9 cellular contexts compared by ENCODE assay signal in the genomic region with DNA sequence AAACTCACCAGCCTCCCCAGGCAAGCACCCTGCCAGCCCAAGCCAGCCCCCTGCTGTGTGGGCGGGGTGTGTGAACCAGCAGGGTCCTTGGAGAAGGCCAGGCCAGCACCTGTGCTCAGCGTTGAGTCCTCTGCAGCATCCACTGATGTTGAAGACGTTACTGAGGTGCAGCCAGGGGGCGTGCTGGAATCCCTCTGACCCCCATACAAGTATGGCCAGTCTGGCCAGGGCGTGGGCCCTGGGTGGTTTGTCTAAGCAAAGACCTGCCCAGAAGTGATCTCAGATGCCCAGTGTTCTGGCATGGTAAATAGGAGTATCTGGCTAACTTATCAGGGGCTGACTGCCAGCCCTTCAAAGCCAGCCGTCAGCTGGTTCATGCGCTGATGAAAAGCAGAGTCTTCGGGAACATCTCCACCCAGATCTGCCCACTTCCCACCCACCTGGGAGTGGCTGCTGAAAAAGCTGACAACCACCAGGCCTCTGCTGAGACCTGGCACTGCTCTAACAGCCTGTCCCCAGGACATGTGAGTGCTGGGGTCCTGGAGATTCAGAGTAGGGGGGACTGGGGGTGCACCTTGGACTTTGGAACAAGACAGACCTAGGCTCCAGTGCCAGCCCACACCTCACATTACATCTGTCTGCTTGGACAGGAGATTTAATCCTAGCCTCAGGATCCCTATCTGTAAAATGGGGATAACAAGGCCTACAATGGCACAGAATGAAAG. TPM values are rescaled to one million over a fixed set of nuclear protein-coding genes. Genes with fewer than 3 reads are reported as not detected.
DNase-seq lines count a peak whose midpoint lies in the region; ATAC-seq and TF ChIP-seq lines count a peak whose summit lies in the region.
"Had no signal": no experiment of that assay in that cellular context is flagged by ENCODE, and none has a peak within 500 bp of the region (broad histone marks: within the 10 kb centered on the region; RNA-seq: fewer than 3 reads in every experiment).

No MANE protein-coding gene starts in this region.

- intact Hi-C loops in activated CD8-positive, alpha-beta T cell treated with anti-CD3 and anti-CD28 coated beads for 36 hours (cut with micrococcal nuclease), result no loop called here
- intact Hi-C loops in psoas muscle (cut with DNase I), result no loop called here

- no peaks in the 10 kb centered on the region for H3K27me3 ChIP-seq in psoas muscle (ENCODE audit: insufficient read depth in 3 of 3, low read length in 2 of 3)

- H3K36me3 Mint-ChIP-seq in activated CD8-positive, alpha-beta T cell treated with anti-CD3 and anti-CD28 coated beads for 36 hours (ENCODE audit: low read depth), result peaks cover 9% of the 10 kb centered on the region
- H3K36me3 Mint-ChIP-seq in stimulated activated effector memory CD8-positive, alpha-beta T cell treated with anti-CD3 and anti-CD28 coated beads, Interleukin-12 subunit alpha, Interleukin-12 subunit beta, amount 100 ng/mL, for 72 hours, result no peaks in the 10 kb centered on the region

- H3K4me1 ChIP-seq in psoas muscle, result peaks cover 43% of the 10 kb centered on the region

- CTCF ChIA-PET in activated CD8-positive, alpha-beta T cell treated with anti-CD3 and anti-CD28 coated beads for 36 hours (lab: Charles Lee), result interaction anchor here (0.8 to 5.2 kb wide), 6 partner anchors 11 to 42 kb away, joined by 3 to 38 read pairs (median 4); no protein-coding TSS in a partner anchor

- H3K4me3 ChIP-seq in foreskin fibroblast (ENCODE audit: low read depth in 1 of 2, low read length in 2 of 2) (no peak overlapping the region), psoas muscle (no peak overlapping the region)

- no peaks in the 10 kb centered on the region for H3K9me3 ChIP-seq in psoas muscle

- 36 to 37% (median 37%) methylated on average over 8 of the region's 8 CpGs for WGBS in psoas muscle, 3 donors

- H3K9me3 Mint-ChIP-seq in activated CD8-positive, alpha-beta T cell treated with anti-CD3 and anti-CD28 coated beads for 36 hours, result no peaks in the 10 kb centered on the region
- no peaks in the 10 kb centered on the region for H3K9me3 Mint-ChIP-seq in stimulated activated effector memory CD8-positive, alpha-beta T cell treated with anti-CD3 and anti-CD28 coated beads, Interleukin-12 subunit alpha, Interleukin-12 subunit beta, amount 100 ng/mL, for 72 hours
- H3K9me3 Mint-ChIP-seq: neural crest cell had no signal

- no peak for TF ChIP-seq CTCF in activated CD8-positive, alpha-beta T cell treated with anti-CD3 and anti-CD28 coated beads for 36 hours (IDR thresholded peaks at IDR 0.05)
- TF ChIP-seq CTCF in foreskin fibroblast (IDR thresholded peaks at IDR 0.05; ENCODE audit: low read depth, low read length), result peak; percentile 4
- peak; percentile 17 for TF ChIP-seq CTCF in psoas muscle (IDR thresholded peaks at IDR 0.05)

- peak; percentile 54 for DNase-seq in DMS53 (lab: John Stamatoyannopoulos, UW)
- peak; percentile 69 for DNase-seq in activated CD8-positive, alpha-beta T cell treated with anti-CD3 and anti-CD28 coated beads for 36 hours
- no peak for DNase-seq in foreskin fibroblast
- DNase-seq in psoas muscle, result no peak
- no peak for DNase-seq in stimulated activated naive CD4-positive, alpha-beta T cell treated with Interleukin-2 at 50 U/mL for 16 hours (lab: John Stamatoyannopoulos, UW)
- DNase-seq in stimulated activated effector memory CD8-positive, alpha-beta T cell treated with anti-CD3 and anti-CD28 coated beads, Interleukin-12 subunit alpha, Interleukin-12 subunit beta, amount 100 ng/mL, for 72 hours (ENCODE audit: low spot score in 2 of 2), result no peak

- peak overlapping the region; percentile 54 for H3K27ac ChIP-seq in psoas muscle

- no peaks in the 10 kb centered on the region for H3K27me3 Mint-ChIP-seq in activated CD8-positive, alpha-beta T cell treated with anti-CD3 and anti-CD28 coated beads for 36 hours

- H3K27ac Mint-ChIP-seq in activated CD8-positive, alpha-beta T cell treated with anti-CD3 and anti-CD28 coated beads for 36 hours, result peak overlapping the region; percentile 81
- H3K27ac Mint-ChIP-seq in stimulated activated effector memory CD8-positive, alpha-beta T cell treated with anti-CD3 and anti-CD28 coated beads, Interleukin-12 subunit alpha, Interleukin-12 subunit beta, amount 100 ng/mL, for 72 hours, result no peak overlapping the region

- peak; percentile 60 for ATAC-seq in activated CD8-positive, alpha-beta T cell treated with anti-CD3 and anti-CD28 coated beads for 36 hours
- ATAC-seq in psoas muscle, result peak; percentile 28 to 59 (median 47)
- ATAC-seq in GM18870 (IDR thresholded peaks at IDR 0.05; ENCODE audit: unreplicated experiment), result no peak
- ATAC-seq in GM21825 (IDR thresholded peaks at IDR 0.05; ENCODE audit: unreplicated experiment), result no peak
- no peak for ATAC-seq in stimulated activated effector memory CD8-positive, alpha-beta T cell treated with anti-CD3 and anti-CD28 coated beads, Interleukin-12 subunit alpha, Interleukin-12 subunit beta, amount 100 ng/mL, for 72 hours

- POLR2A ChIA-PET in activated CD8-positive, alpha-beta T cell treated with anti-CD3 and anti-CD28 coated beads for 36 hours (lab: Charles Lee), result interaction anchor here (1.2 to 1.5 kb wide), 2 partner anchors 14 to 40 kb away, joined by 3 to 4 read pairs; no protein-coding TSS in a partner anchor

- H3K4me1 Mint-ChIP-seq in activated CD8-positive, alpha-beta T cell treated with anti-CD3 and anti-CD28 coated beads for 36 hours (ENCODE audit: low read depth), result peaks cover 86% of the 10 kb centered on the region
- no peaks in the 10 kb centered on the region for H3K4me1 Mint-ChIP-seq in stimulated activated effector memory CD8-positive, alpha-beta T cell treated with anti-CD3 and anti-CD28 coated beads, Interleukin-12 subunit alpha, Interleukin-12 subunit beta, amount 100 ng/mL, for 72 hours

- H3K36me3 ChIP-seq in psoas muscle (ENCODE audit: insufficient read depth in 1 of 2, low read depth in 1 of 2), result no peaks in the 10 kb centered on the region

- H3K4me3 Mint-ChIP-seq in activated CD8-positive, alpha-beta T cell treated with anti-CD3 and anti-CD28 coated beads for 36 hours, result no peak overlapping the region
- no peak overlapping the region for H3K4me3 Mint-ChIP-seq in stimulated activated effector memory CD8-positive, alpha-beta T cell treated with anti-CD3 and anti-CD28 coated beads, Interleukin-12 subunit alpha, Interleukin-12 subunit beta, amount 100 ng/mL, for 72 hours
- H3K4me3 Mint-ChIP-seq: neural crest cell had no signal

RNA-seq across cellular contexts. Expression of a gene that starts 41.1 kb away (rescaled TPM):
- 100 to 1,000 TPM; 214 TPM for total RNA-seq in activated CD8-positive, alpha-beta T cell treated with anti-CD3 and anti-CD28 coated beads for 36 hours
- 10 to 100 TPM; 10.9 to 23.7 (median 16.0) TPM for total RNA-seq in psoas muscle
- 1 to 10 TPM; 5.8 to 9.1 (median 6.2) TPM for polyA plus RNA-seq in psoas muscle

Comparison
In these comparisons a context has a peak if more than half of its experiments do, and no peak if none do; other contexts are left out.
1. DNase-seq: peak in DMS53 (single experiment) and activated CD8-positive, alpha-beta T cell treated with anti-CD3 and anti-CD28 coated beads for 36 hours (single experiment); none in foreskin fibroblast (0 of 2), psoas muscle (0 of 2), stimulated activated naive CD4-positive, alpha-beta T cell treated with Interleukin-2 at 50 U/mL for 16 hours (single experiment) and stimulated activated effector memory CD8-positive, alpha-beta T cell treated with anti-CD3 and anti-CD28 coated beads, Interleukin-12 subunit alpha, Interleukin-12 subunit beta, amount 100 ng/mL, for 72 hours (0 of 2).
2. ATAC-seq: peak in activated CD8-positive, alpha-beta T cell treated with anti-CD3 and anti-CD28 coated beads for 36 hours (single experiment) and psoas muscle (4 of 4); none in GM18870 (single experiment), GM21825 (single experiment) and stimulated activated effector memory CD8-positive, alpha-beta T cell treated with anti-CD3 and anti-CD28 coated beads, Interleukin-12 subunit alpha, Interleukin-12 subunit beta, amount 100 ng/mL, for 72 hours (single experiment).
3. RNA of a gene that starts 41.1 kb away (total RNA-seq): 214 TPM in activated CD8-positive, alpha-beta T cell treated with anti-CD3 and anti-CD28 coated beads for 36 hours; 10.9 to 23.7 TPM in psoas muscle; every median in the first group is over 4 times any median in the second.